15 cellular contexts compared by ENCODE assay signal in genomic region chr10:23120001-23120934, GRCh38.
"Had no signal": no experiment of that assay in that cellular context is flagged by ENCODE, and none has a peak within 500 bp of the region (broad histone marks: within the 10 kb centered on the region; RNA-seq: fewer than 3 reads in every experiment).

No MANE protein-coding gene starts in this region.

- ATAC-seq: effector memory CD8-positive, alpha-beta T cell; foreskin keratinocyte; heart right ventricle; left lobe of liver; naive thymus-derived CD8-positive, alpha-beta T cell; sciatic nerve; stimulated activated naive CD8-positive, alpha-beta T cell treated with anti-CD3 and anti-CD28 coated beads, Interleukin-15, Interleukin-2, amounts not matched to agents 100 U/mL and 50 U/mL, for 24 hours had no signal

- DNase-seq: activated B cell treated with CpG ODN at 0.5 μM for 24 hours; activated CD4-positive, alpha-beta T cell treated with anti-CD3 and anti-CD28 coated beads for 48 hours; activated gamma-delta T cell treated with Interleukin-2 at 50 U/mL for 16 hours; brain microvascular endothelial cell; cerebellar nuclear complex; effector memory CD8-positive, alpha-beta T cell; foreskin keratinocyte; heart right ventricle; mammary epithelial cell; naive thymus-derived CD8-positive, alpha-beta T cell; stimulated activated naive CD8-positive, alpha-beta T cell treated with anti-CD3 and anti-CD28 coated beads, Interleukin-15, Interleukin-2, amounts not matched to agents 100 U/mL and 50 U/mL, for 24 hours; SW 1271; upper lobe of left lung had no signal
